In genomic region chr10:72625276-72625607, GRCh38 we compare ENCODE assay signal across 8 cellular contexts. TPM values are rescaled to one million over a fixed set of nuclear protein-coding genes. Genes with fewer than 3 reads are reported as not detected.
DNase-seq lines count a peak whose midpoint lies in the region; ATAC-seq and TF ChIP-seq lines count a peak whose summit lies in the region.

No MANE protein-coding gene starts in this region.

- H3K27ac ChIP-seq in 22Rv1 (peak overlapping the region; percentile 77), HUES48 (ENCODE audit: low read depth, low read length) (peak overlapping the region; percentile 3), mesendoderm (ENCODE audit: low read depth, low read length) (no peak overlapping the region)

- peak overlapping the region; percentile 57 for H3K9ac ChIP-seq in HUES48 (ENCODE audit: low read depth, low read length)
- peak overlapping the region; percentile 92 for H3K9ac ChIP-seq in mesendoderm (ENCODE audit: low read length)

- H3K56ac ChIP-seq in mesendoderm (ENCODE audit: low read length), result peak overlapping the region; percentile 93

- no peak overlapping the region for H4K8ac ChIP-seq in mesendoderm (ENCODE audit: low read depth, low read length)

- peak overlapping the region; percentile 83 for H3K23ac ChIP-seq in mesendoderm (ENCODE audit: low read length)

- no peak overlapping the region for H3K18ac ChIP-seq in mesendoderm (ENCODE audit: low read length)

- H2AK5ac ChIP-seq in mesendoderm (ENCODE audit: low read length), result no peak overlapping the region

- no peaks in the 10 kb centered on the region for H3K27me3 ChIP-seq in HUES48 (ENCODE audit: control insufficient read depth, insufficient read depth, low read length)
- no peaks in the 10 kb centered on the region for H3K27me3 ChIP-seq in mesendoderm (ENCODE audit: insufficient read depth, low read length, poor library complexity)

- no peak overlapping the region for H3K4ac ChIP-seq in mesendoderm (ENCODE audit: low read depth, low read length)

- no peak for TF ChIP-seq CTCF in 22Rv1 (IDR thresholded peaks at IDR 0.05)

- peaks cover 7% of the 10 kb centered on the region for H3K79me1 ChIP-seq in mesendoderm (ENCODE audit: low read length)

- H2BK5ac ChIP-seq in mesendoderm (ENCODE audit: low read length), result no peak overlapping the region

- peak overlapping the region; percentile 73 for H3K4me2 ChIP-seq in mesendoderm (ENCODE audit: low read length)

- peaks cover 11% of the 10 kb centered on the region for H3K4me1 ChIP-seq in HUES48 (ENCODE audit: control insufficient read depth, insufficient read depth, low read length)
- no peaks in the 10 kb centered on the region for H3K4me1 ChIP-seq in mesendoderm (ENCODE audit: control insufficient read depth, low read depth, low read length)

- no peak overlapping the region for H4K5ac ChIP-seq in mesendoderm (ENCODE audit: low read length)

- ATAC-seq in GM21515 (IDR thresholded peaks at IDR 0.05; ENCODE audit: unreplicated experiment), result no peak

- no peaks in the 10 kb centered on the region for H3K9me3 ChIP-seq in HUES48 (ENCODE audit: control insufficient read depth, insufficient read depth, low read length)

- DNase-seq in brain pericyte (ENCODE audit: low read depth, low spot score) (peak; percentile 4), mesendoderm (no peak), dermis blood vessel endothelial cell (no peak), NCI-H1092 (lab: John Stamatoyannopoulos, UW) (no peak)
- DNase-seq in stimulated activated CD4-positive, alpha-beta T cell treated with anti-CD3 and anti-CD28 coated beads, Interleukin-4, amount 100 ng/mL, for 24 hours, result no peak

- H3K4me3 ChIP-seq in HUES48 (ENCODE audit: low read depth, low read length), result peak overlapping the region; percentile 99
- H3K4me3 ChIP-seq in mesendoderm (ENCODE audit: low read length), result peak overlapping the region; percentile 64

- H2BK15ac ChIP-seq in mesendoderm (replicated peaks; ENCODE audit: low read depth), result no peak overlapping the region

- WGBS in mesendoderm (ENCODE audit: extremely low coverage, insufficient coverage, low lambda C conversion rate), result no CpG with 5 or more reads among the region's 10 CpGs

- no peaks in the 10 kb centered on the region for H3K36me3 ChIP-seq in HUES48 (ENCODE audit: control insufficient read depth, insufficient read depth, low read length)
- no peaks in the 10 kb centered on the region for H3K36me3 ChIP-seq in mesendoderm (ENCODE audit: control insufficient read depth, insufficient read depth, low read length)

- H3K79me2 ChIP-seq in mesendoderm (ENCODE audit: control insufficient read depth, insufficient read depth, low read length), result peaks cover 5% of the 10 kb centered on the region

- H2BK120ac ChIP-seq in mesendoderm (ENCODE audit: low read depth, low read length), result no peak overlapping the region

RNA-seq across cellular contexts. Expression of gene MICU1, which starts 0.6 kb away (rescaled TPM):
- polyA plus RNA-seq in mesendoderm (2013, experiment 1 of 2), result 22.8 TPM
- polyA plus RNA-seq in mesendoderm (2013, experiment 2 of 2), result 23.2 TPM
- total RNA-seq in dermis blood vessel endothelial cell, result 48.5 and 48.8 TPM in 2 replicates
